11 cellular contexts compared by ENCODE assay signal in genomic region chr15:80778621-80778963, GRCh38. TPM values are rescaled to one million over a fixed set of nuclear protein-coding genes. Genes with fewer than 3 reads are reported as not detected.
DNase-seq lines count a peak whose midpoint lies in the region; ATAC-seq, FAIRE-seq and TF ChIP-seq lines count a peak whose summit lies in the region.
"Had no signal": no experiment of that assay in that cellular context is flagged by ENCODE, and none has a peak within 500 bp of the region (broad histone marks: within the 10 kb centered on the region; RNA-seq: fewer than 3 reads in every experiment).

No MANE protein-coding gene starts in this region.

- intact Hi-C loops in IMR-90 (cut with micrococcal nuclease): loop anchor here (2.0 to 10.0 kb wide), 3 partner anchors 294 to 596 kb away; no protein-coding TSS in a partner anchor

- peaks cover 9 to 41% of the 10 kb centered on the region in 2 experiments; a peak in 3 of 4 replicates for H3K79me1 ChIP-seq in IMR-90 (ENCODE audit: low read depth in 1 of 2, low read length in 2 of 2)

- H2AFZ ChIP-seq in IMR-90 (replicated peaks; ENCODE audit: low read length, poor library complexity) (peak overlapping the region; percentile 84), osteoblast (ENCODE audit: low read length) (peak overlapping the region; percentile 6)

- H3K4me1 ChIP-seq in A549 (peaks cover 12% of the 10 kb centered on the region; the same call in 2 of the 3 replicates), IMR-90 (ENCODE audit: control insufficient read depth, insufficient read depth, low read length) (peaks cover 23% of the 10 kb centered on the region), endodermal cell (ENCODE audit: control insufficient read depth, insufficient read depth, low read length) (no peaks in the 10 kb centered on the region), osteoblast (ENCODE audit: insufficient read depth, low read length) (peaks cover 40% of the 10 kb centered on the region)

- TF ChIP-seq POLR2A in A549 (IDR thresholded peaks at IDR 0.05; ENCODE audit: low read length) (no peak), IMR-90 (IDR thresholded peaks at IDR 0.05; ENCODE audit: low read depth, low read length) (no peak)

- H3K27me3 Mint-ChIP-seq in endodermal cell (ENCODE audit: insufficient read depth): peaks cover 59% of the 10 kb centered on the region

- dilution Hi-C loops in IMR-90 (cut with HindIII; ENCODE audit: low sequenced_read_pairs, unreplicated experiment): no loop called here

- H3K56ac ChIP-seq in IMR-90 (ENCODE audit: extremely low read depth, insufficient read depth, low read length): no peak overlapping the region

- DNase-seq in A549 (ENCODE audit: low read depth in 1 of 2, low spot score in 1 of 2): peak in 1 of 2 experiments; percentile 12
- no peak for DNase-seq in IMR-90
- no peak for DNase-seq in endodermal cell
- no peak for DNase-seq in osteoblast (ENCODE audit: insufficient read length, low spot score, missing footprints)
- DNase-seq in CD1c-positive myeloid dendritic cell (ENCODE audit: extremely low spot score): no peak
- DNase-seq in stimulated activated naive CD4-positive, alpha-beta T cell treated with Interleukin-2 at 50 U/mL for 16 hours (lab: John Stamatoyannopoulos, UW): no peak
- DNase-seq: NCI-H2029 treated with DMSO at 0.1 percent for 48 hours had no signal

- no peak overlapping the region for H3K27ac Mint-ChIP-seq in endodermal cell
- H3K27ac Mint-ChIP-seq: activated T-helper 2 cell treated with anti-CD3 and anti-CD28 coated beads, Interferon-gamma antibody, Interleukin-2, Interleukin-4, amounts not matched to agents 10 μg/mL and 5 μg/mL and 100 μg/mL, durations not matched to agents 14 hours and 24 hours and 36 hours; natural killer cell had no signal

- H3K4ac ChIP-seq in IMR-90 (ENCODE audit: low read depth, low read length): peak overlapping the region; percentile 86

- H3K9ac ChIP-seq in IMR-90 (ENCODE audit: low read depth, low read length): peak overlapping the region; percentile 20; the same call in 1 of the 2 replicates
- H3K9ac ChIP-seq in endodermal cell (ENCODE audit: extremely low read depth, low read length, poor library complexity, severe bottlenecking): no peak overlapping the region

- WGBS in A549 (ENCODE audit: missing lambda C conversion rate): 21% methylated on average over 7 of the region's 7 CpGs
- WGBS in IMR-90 (ENCODE audit: extremely low coverage in 2 of 2, insufficient read length in 1 of 2), 2 experiments: 31% methylated on average over 7 of the region's 7 CpGs; no CpG with 5 or more reads in 1 of the 2 experiments
- 27 to 42% methylated on average over 5 to 7 of the region's 7 CpGs for WGBS in endodermal cell (ENCODE audit: insufficient coverage in 1 of 2, insufficient read length in 1 of 2), 2 experiments

- H2BK15ac ChIP-seq in IMR-90 (ENCODE audit: low read depth, low read length): peak overlapping the region; percentile 52

- H3K9me1 ChIP-seq in IMR-90 (ENCODE audit: insufficient read depth, low read length): no peaks in the 10 kb centered on the region

- H3K4me3 Mint-ChIP-seq in endodermal cell: peak overlapping the region; percentile 56
- H3K4me3 Mint-ChIP-seq: natural killer cell had no signal

- peaks cover 7% of the 10 kb centered on the region for H3K4me1 Mint-ChIP-seq in endodermal cell

- POLR2A ChIA-PET in A549 (lab: Yijun Ruan, JAX) (interaction anchor here (0.9 to 1.7 kb wide), 2 partner anchors 83 to 211 kb away, joined by 3 to 5 read pairs; partner anchors contain the start of gene ABHD17C), IMR-90 (lab: Charles Lee; ENCODE audit: unreplicated experiment) (interaction anchor here (0.5 to 1.5 kb wide), 3 partner anchors 159 to 329 kb away, joined by 5 read pairs; no protein-coding TSS in a partner anchor)

- H3K27me3 ChIP-seq in IMR-90 (ENCODE audit: control insufficient read depth, insufficient read depth, low read length) (no peaks in the 10 kb centered on the region), endodermal cell (ENCODE audit: control insufficient read depth, insufficient read depth, low read length, poor library complexity, severe bottlenecking) (peaks cover 69% of the 10 kb centered on the region), osteoblast (ENCODE audit: insufficient read depth, low read length) (no peaks in the 10 kb centered on the region)

- peak overlapping the region; percentile 75 for H3K18ac ChIP-seq in IMR-90 (ENCODE audit: low read depth, low read length)

- H4K91ac ChIP-seq in IMR-90 (ENCODE audit: insufficient read depth, low read depth, low read length): peak overlapping the region; percentile 70

- peak overlapping the region; percentile 88 for H2BK20ac ChIP-seq in IMR-90 (ENCODE audit: low read depth, low read length)

- ATAC-seq in A549 (no peak), IMR-90 (ENCODE audit: low read depth) (no peak), GM21367 (IDR thresholded peaks at IDR 0.05; ENCODE audit: unreplicated experiment) (no peak), GM19452 (IDR thresholded peaks at IDR 0.05; ENCODE audit: unreplicated experiment) (no peak)

- H3K4me3 ChIP-seq in A549 (peak overlapping the region; percentile 56), IMR-90 (ENCODE audit: insufficient read depth, low read depth, low read length) (no peak overlapping the region), endodermal cell (ENCODE audit: low read length) (no peak overlapping the region), osteoblast (ENCODE audit: insufficient read depth, low read length) (peak overlapping the region; percentile 84)

- peak overlapping the region; percentile 51; the same call in 1 of the 2 replicates for H3K14ac ChIP-seq in IMR-90 (replicated peaks; ENCODE audit: low read depth, low read length)

- CTCF ChIA-PET in A549 (lab: Yijun Ruan, JAX): interaction anchor here (0.9 to 7.5 kb wide), 51 partner anchors 8 to 391 kb away, joined by 3 to 362 read pairs (median 5); partner anchors contain the start of gene ABHD17C
- CTCF ChIA-PET in IMR-90 (lab: Yijun Ruan, JAX): interaction anchor here (0.9 to 2.8 kb wide), 6 partner anchors 14 to 211 kb away, joined by 3 to 23 read pairs (median 4); no protein-coding TSS in a partner anchor

- peak overlapping the region; percentile 4 to 75; a peak in 3 of 4 replicates for H4K8ac ChIP-seq in IMR-90 (ENCODE audit: low read depth in 2 of 2, low read length in 2 of 2)

- H3K79me2 ChIP-seq in osteoblast (ENCODE audit: insufficient read depth, low read length): peaks cover 27% of the 10 kb centered on the region

- peak overlapping the region in 1 of 2 experiments; percentile 51; a peak in 2 of 6 replicates for H3K27ac ChIP-seq in A549
- 0 out of 2 replicates have a peak overlapping the region, but pooled peaks have one; percentile 27 for H3K27ac ChIP-seq in IMR-90 (ENCODE audit: insufficient read depth, low read length)
- H3K27ac ChIP-seq in endodermal cell (ENCODE audit: low read depth, low read length): no peak overlapping the region
- peak overlapping the region; percentile 86 for H3K27ac ChIP-seq in osteoblast (ENCODE audit: low read depth, low read length)

- TF ChIP-seq RAD21 in A549 (conservative IDR thresholded peaks at IDR 0.05 in 1 of 2, IDR thresholded peaks at IDR 0.05 in 1 of 2) (no peak), IMR-90 (IDR thresholded peaks at IDR 0.05; ENCODE audit: low read length) (no peak)

- FAIRE-seq in A549 (lab: Jason Lieb, UNC): no peak

- no peaks in the 10 kb centered on the region for H3K36me3 Mint-ChIP-seq in endodermal cell (ENCODE audit: low read depth)
- H3K36me3 Mint-ChIP-seq: natural killer cell had no signal

- peak overlapping the region; percentile 62 for H4K5ac ChIP-seq in IMR-90 (ENCODE audit: low read depth, low read length)

- peak overlapping the region; percentile 31 for H2AK9ac ChIP-seq in IMR-90 (replicated peaks; ENCODE audit: low read depth, low read length, poor library complexity)

- TF ChIP-seq EP300 in A549 (IDR thresholded peaks at IDR 0.05): no peak

- peak overlapping the region; percentile 72; the same call in 1 of the 2 replicates for H3K23ac ChIP-seq in IMR-90 (ENCODE audit: low read depth, low read length)

- peak overlapping the region; percentile 26 for H2BK5ac ChIP-seq in IMR-90 (ENCODE audit: low read depth, low read length, poor library complexity, severe bottlenecking)

- TF ChIP-seq CTCF in A549 (IDR thresholded peaks at IDR 0.05) (no peak), IMR-90 (conservative IDR thresholded peaks at IDR 0.05; ENCODE audit: low read depth, low read length) (no peak), endodermal cell (conservative IDR thresholded peaks at IDR 0.05) (no peak), osteoblast (IDR thresholded peaks at IDR 0.05; ENCODE audit: extremely low read depth, low read depth, low read length) (no peak)

- BruUV-seq in IMR-90 (replicated peaks; lab: Mats Ljungman, UMichigan): no TSS peak

- H3K36me3 ChIP-seq in IMR-90 (ENCODE audit: control insufficient read depth, insufficient read depth, low read length) (peaks cover 19% of the 10 kb centered on the region; the same call in 1 of the 2 replicates), endodermal cell (ENCODE audit: control insufficient read depth, insufficient read depth, low read length) (no peaks in the 10 kb centered on the region), osteoblast (ENCODE audit: insufficient read depth, low read length) (peaks cover 38% of the 10 kb centered on the region)

- peak overlapping the region; percentile 98 for H3K4me2 ChIP-seq in A549
- peak overlapping the region; percentile 56 for H3K4me2 ChIP-seq in IMR-90 (ENCODE audit: low read depth, low read length)
- H3K4me2 ChIP-seq in osteoblast (ENCODE audit: insufficient read depth, low read length): peak overlapping the region; percentile 92

- H3K9me3 ChIP-seq in A549: no peaks in the 10 kb centered on the region
- no peaks in the 10 kb centered on the region for H3K9me3 ChIP-seq in IMR-90 (ENCODE audit: control insufficient read depth, insufficient read depth, low read length)
- no peaks in the 10 kb centered on the region for H3K9me3 ChIP-seq in endodermal cell (ENCODE audit: control insufficient read depth, low read length)
- no peaks in the 10 kb centered on the region for H3K9me3 ChIP-seq in osteoblast (ENCODE audit: low read depth, low read length)

- H4K20me1 ChIP-seq in IMR-90 (ENCODE audit: insufficient read depth, low read length) (peaks cover 41% of the 10 kb centered on the region), osteoblast (ENCODE audit: insufficient read depth, low read length) (peaks cover 41% of the 10 kb centered on the region)

- H3K9me3 Mint-ChIP-seq in endodermal cell: no peaks in the 10 kb centered on the region
- H3K9me3 Mint-ChIP-seq: activated T-helper 2 cell treated with anti-CD3 and anti-CD28 coated beads, Interferon-gamma antibody, Interleukin-2, Interleukin-4, amounts not matched to agents 10 μg/mL and 5 μg/mL and 100 μg/mL, durations not matched to agents 14 hours and 24 hours and 36 hours; natural killer cell had no signal

- H2AK5ac ChIP-seq in IMR-90 (ENCODE audit: low read depth, low read length): peak overlapping the region; percentile 94

- peak overlapping the region; percentile 84 for H2BK120ac ChIP-seq in IMR-90 (ENCODE audit: low read depth, low read length)

- in situ Hi-C loops in IMR-90 (cut with MboI; ENCODE audit: low sequenced_read_pairs): loop anchor here (5.0 kb wide), 3 partner anchors 194 to 321 kb away; no protein-coding TSS in a partner anchor

RNA-seq across cellular contexts. Expression of gene CEMIP, which starts 0.6 kb away (rescaled TPM):
- polyA plus RNA-seq in A549 (2011; rRNA removed): 0.84 and 1.1 TPM in 2 replicates
- 0.05 and 0.22 TPM in 2 replicates for polyA plus RNA-seq in A549 (2012; cell fraction: cytosol; rRNA removed)
- polyA plus RNA-seq in A549 (2012; cell fraction: nucleus; rRNA removed): 0.11 and 0.16 TPM in 2 replicates
- 0.32 to 0.75 TPM (median 0.54 TPM) in 3 replicates for polyA plus RNA-seq in A549 (2017; fragmentation: RNase III; extraction: RNeasy Plus Mini Kit Qiagen cat#74134 plus additional on column Dnase treatment)
- polyA minus RNA-seq in A549 (2011; rRNA and poly(A)+ RNA removed): 2.0 and 2.4 TPM in 2 replicates
- total RNA-seq in IMR-90 (2012; rRNA removed): 51.9 and 63.8 TPM in 2 replicates
- polyA plus RNA-seq in IMR-90 (2012; rRNA removed): 66.9 and 78.0 TPM in 2 replicates
- polyA plus RNA-seq in IMR-90 (2012; cell fraction: cytosol; rRNA removed): 64.2 and 87.8 TPM in 2 replicates
- polyA plus RNA-seq in IMR-90 (2012; cell fraction: nucleus; rRNA removed; ENCODE audit: low replicate concordance): 112 and 211 TPM in 2 replicates
- 1 to 10 TPM in 1 of 2 donors, not detected in 1; 2.2 TPM for total RNA-seq in endodermal cell
- polyA plus RNA-seq in endodermal cell (2013, experiment 1 of 2): 0.11 TPM
- 0.08 TPM for polyA plus RNA-seq in endodermal cell (2013, experiment 2 of 2)
- 579 and 687 TPM in 2 replicates for total RNA-seq in osteoblast

Comparison
In these comparisons a context has a peak if more than half of its experiments do, and no peak if none do; other contexts are left out.
1. H3K4me3 ChIP-seq: peak in A549 (single experiment) and osteoblast (single experiment); none in IMR-90 (single experiment) and endodermal cell (single experiment).
2. RNA of gene CEMIP, which starts 0.6 kb away (total RNA-seq): 579 to 687 TPM in osteoblast and 51.9 to 63.8 TPM in IMR-90; 2.2 TPM in endodermal cell; every median in the first group is over 10 times any median in the second.
3. Peak in every context shown above with its lines, with median percentiles within 50 percentile points of each other: H3K4me2 ChIP-seq.